In genomic region chr14:21501568-21501967, GRCh38 we compare ENCODE assay signal across 23 cellular contexts. TPM values are rescaled to one million over a fixed set of nuclear protein-coding genes. Genes with fewer than 3 reads are reported as not detected.
A peak's percentile ranks its signal among the peaks of the same experiment; 100 is the strongest.
DNase-seq lines count a peak whose midpoint lies in the region; ATAC-seq and TF ChIP-seq lines count a peak whose summit lies in the region.
"Had no signal": no experiment of that assay in that cellular context is flagged by ENCODE, and none has a peak within 500 bp of the region (broad histone marks: within the 10 kb centered on the region; RNA-seq: fewer than 3 reads in every experiment).

No MANE protein-coding gene starts in this region.

- ATAC-seq in activated naive CD8-positive, alpha-beta T cell treated with anti-CD3 and anti-CD28 coated beads, Interleukin-2, amount 50 U/mL, for 24 hours = no peak
- ATAC-seq: CD8-positive, alpha-beta T cell; K562; Panc1 had no signal

- H3K9me3 Mint-ChIP-seq in activated CD4-positive, alpha-beta T cell treated with anti-CD3 and anti-CD28 coated beads, Interleukin-2, amount 10 ng/mL, durations not matched to agents 24 days and 14 days = no peaks in the 10 kb centered on the region
- H3K9me3 Mint-ChIP-seq in activated naive CD8-positive, alpha-beta T cell treated with anti-CD3 and anti-CD28 coated beads for 36 hours = no peaks in the 10 kb centered on the region
- H3K9me3 Mint-ChIP-seq in activated naive CD8-positive, alpha-beta T cell treated with anti-CD3 and anti-CD28 coated beads, Interleukin-2, amount 50 U/mL, for 24 hours = no peaks in the 10 kb centered on the region
- H3K9me3 Mint-ChIP-seq: CD8-positive, alpha-beta T cell; H9; HFFc6 had no signal

- 45 to 66% methylated on average over 5 of the region's 5 CpGs for WGBS in thyroid gland, 2 donors

- H3K4me1 ChIP-seq in thyroid gland = peaks cover 9 to 20% of the 10 kb centered on the region in 2 donors

- peaks cover 58% of the 10 kb centered on the region for H3K36me3 Mint-ChIP-seq in activated CD4-positive, alpha-beta T cell treated with anti-CD3 and anti-CD28 coated beads, Interleukin-2, amount 10 ng/mL, durations not matched to agents 24 days and 14 days (ENCODE audit: low read depth)
- H3K36me3 Mint-ChIP-seq in activated naive CD8-positive, alpha-beta T cell treated with anti-CD3 and anti-CD28 coated beads for 36 hours = peaks cover 36% of the 10 kb centered on the region
- H3K36me3 Mint-ChIP-seq in activated naive CD8-positive, alpha-beta T cell treated with anti-CD3 and anti-CD28 coated beads, Interleukin-2, amount 50 U/mL, for 24 hours (ENCODE audit: low read depth) = peaks cover 56% of the 10 kb centered on the region

- TF ChIP-seq CTCF in thyroid gland (IDR thresholded peaks at IDR 0.05) = peak in 1 of 6 experiments; percentile 5

- H3K27ac Mint-ChIP-seq in activated CD4-positive, alpha-beta T cell treated with anti-CD3 and anti-CD28 coated beads, Interleukin-2, amount 10 ng/mL, durations not matched to agents 24 days and 14 days = no peak overlapping the region
- H3K27ac Mint-ChIP-seq in activated naive CD8-positive, alpha-beta T cell treated with anti-CD3 and anti-CD28 coated beads for 36 hours = peak overlapping the region; percentile 34
- no peak overlapping the region for H3K27ac Mint-ChIP-seq in activated naive CD8-positive, alpha-beta T cell treated with anti-CD3 and anti-CD28 coated beads, Interleukin-2, amount 50 U/mL, for 24 hours

- no peaks in the 10 kb centered on the region for H3K27me3 Mint-ChIP-seq in activated CD4-positive, alpha-beta T cell treated with anti-CD3 and anti-CD28 coated beads, Interleukin-2, amount 10 ng/mL, durations not matched to agents 24 days and 14 days
- H3K27me3 Mint-ChIP-seq in activated naive CD8-positive, alpha-beta T cell treated with anti-CD3 and anti-CD28 coated beads for 36 hours = no peaks in the 10 kb centered on the region
- no peaks in the 10 kb centered on the region for H3K27me3 Mint-ChIP-seq in activated naive CD8-positive, alpha-beta T cell treated with anti-CD3 and anti-CD28 coated beads, Interleukin-2, amount 50 U/mL, for 24 hours

- peaks cover 32 to 35% of the 10 kb centered on the region in 2 donors for H3K36me3 ChIP-seq in thyroid gland

- peak; percentile 52 for DNase-seq in activated CD4-positive, alpha-beta T cell treated with anti-CD3 and anti-CD28 coated beads, Interleukin-2, amount 10 ng/mL, durations not matched to agents 24 days and 14 days
- no peak for DNase-seq in activated CD4-positive, alpha-beta T cell treated with anti-CD3 and anti-CD28 coated beads for 4 hours
- DNase-seq in activated naive CD8-positive, alpha-beta T cell treated with anti-CD3 and anti-CD28 coated beads for 36 hours = no peak
- no peak for DNase-seq in activated naive CD8-positive, alpha-beta T cell treated with anti-CD3 and anti-CD28 coated beads, Interleukin-2, amount 50 U/mL, for 24 hours
- DNase-seq in thyroid gland = peak; percentile 83 to 87
- no peak for DNase-seq in COLO829 (ENCODE audit: low spot score)
- DNase-seq: 8988T; Calu3; CD8-positive, alpha-beta T cell; DMS153; H9; HFFc6; MG63; NCI-H1417; NCI-H1694 treated with DMSO at 0.1 percent for 48 hours; NCI-H2081 treated with DMSO at 0.1 percent for 48 hours; NCI-H2171 treated with DMSO at 0.1 percent for 48 hours; NCI-H524 treated with DMSO at 0.1 percent for 48 hours; NCI-H82; SIG-M5 had no signal

- no peaks in the 10 kb centered on the region for H3K27me3 ChIP-seq in thyroid gland
- H3K27me3 ChIP-seq: BLaER1 treated with 17β-estradiol and CSF1 and Interleukin-3, amounts not matched to agents 10 nM and 100 nM; MG63 had no signal

- intact Hi-C loops in activated CD4-positive, alpha-beta T cell treated with anti-CD3 and anti-CD28 coated beads, Interleukin-2, amount 10 ng/mL, durations not matched to agents 24 days and 14 days (cut with micrococcal nuclease) = no loop called here
- intact Hi-C loops in thyroid gland (cut with DNase I) = loop anchor here (5.0 kb wide), 1 partner anchor 56 kb away; no protein-coding TSS in a partner anchor

- TF ChIP-seq POLR2A in thyroid gland (IDR thresholded peaks at IDR 0.05) = peak in 1 of 2 donors; percentile 35

- peaks cover 38% of the 10 kb centered on the region for H3K4me1 Mint-ChIP-seq in activated CD4-positive, alpha-beta T cell treated with anti-CD3 and anti-CD28 coated beads, Interleukin-2, amount 10 ng/mL, durations not matched to agents 24 days and 14 days
- H3K4me1 Mint-ChIP-seq in activated naive CD8-positive, alpha-beta T cell treated with anti-CD3 and anti-CD28 coated beads for 36 hours = peaks cover 51% of the 10 kb centered on the region
- peaks cover 38% of the 10 kb centered on the region for H3K4me1 Mint-ChIP-seq in activated naive CD8-positive, alpha-beta T cell treated with anti-CD3 and anti-CD28 coated beads, Interleukin-2, amount 50 U/mL, for 24 hours

- H3K4me3 Mint-ChIP-seq in activated CD4-positive, alpha-beta T cell treated with anti-CD3 and anti-CD28 coated beads, Interleukin-2, amount 10 ng/mL, durations not matched to agents 24 days and 14 days = no peak overlapping the region
- no peak overlapping the region for H3K4me3 Mint-ChIP-seq in activated naive CD8-positive, alpha-beta T cell treated with anti-CD3 and anti-CD28 coated beads for 36 hours
- no peak overlapping the region for H3K4me3 Mint-ChIP-seq in activated naive CD8-positive, alpha-beta T cell treated with anti-CD3 and anti-CD28 coated beads, Interleukin-2, amount 50 U/mL, for 24 hours
- H3K4me3 Mint-ChIP-seq: CD8-positive, alpha-beta T cell; H9; HFFc6 had no signal

- no peak overlapping the region for H3K4me3 ChIP-seq in thyroid gland (replicated peaks in 1 of 3)
- H3K4me3 ChIP-seq: BLaER1 treated with 17β-estradiol and CSF1 and Interleukin-3, amounts not matched to agents 10 nM and 100 nM; K562; MG63 had no signal

- H3K9me3 ChIP-seq in thyroid gland = no peaks in the 10 kb centered on the region
- H3K9me3 ChIP-seq: BLaER1 treated with 17β-estradiol and CSF1 and Interleukin-3, amounts not matched to agents 10 nM and 100 nM; MG63 had no signal

- H3K27ac ChIP-seq in thyroid gland = peak overlapping the region; percentile 78 to 85 (median 83)
- H3K27ac ChIP-seq: BLaER1 treated with 17β-estradiol and CSF1 and Interleukin-3, amounts not matched to agents 10 nM and 100 nM had no signal

RNA-seq across cellular contexts. Expression of gene METTL3, which starts 9.6 kb away (rescaled TPM):
- total RNA-seq in activated CD4-positive, alpha-beta T cell treated with anti-CD3 and anti-CD28 coated beads, Interleukin-2, amount 10 ng/mL, durations not matched to agents 24 days and 14 days = 72.9 and 81.7 TPM in 2 replicates
- 10 to 100 TPM; 52.2 to 54.2 TPM for total RNA-seq in activated naive CD8-positive, alpha-beta T cell treated with anti-CD3 and anti-CD28 coated beads for 36 hours
- total RNA-seq in thyroid gland = 10 to 100 TPM; 70.7 to 83.1 (median 75.4) TPM

RNA-seq across cellular contexts. Expression of gene TOX4, which starts 24.6 kb away (rescaled TPM):
- 75.9 and 82.8 TPM in 2 replicates for total RNA-seq in activated CD4-positive, alpha-beta T cell treated with anti-CD3 and anti-CD28 coated beads, Interleukin-2, amount 10 ng/mL, durations not matched to agents 24 days and 14 days
- total RNA-seq in activated naive CD8-positive, alpha-beta T cell treated with anti-CD3 and anti-CD28 coated beads for 36 hours = 10 to 100 TPM; 76.5 to 78.0 TPM
- 10 to 100 TPM; 41.5 to 68.2 (median 52.7) TPM for total RNA-seq in thyroid gland

RNA-seq across cellular contexts. Expression of gene SALL2, which starts 24.6 kb away (rescaled TPM):
- total RNA-seq in activated CD4-positive, alpha-beta T cell treated with anti-CD3 and anti-CD28 coated beads, Interleukin-2, amount 10 ng/mL, durations not matched to agents 24 days and 14 days = 1.6 and 1.7 TPM in 2 replicates
- 1 to 10 TPM; 4.4 to 5.2 TPM for total RNA-seq in activated naive CD8-positive, alpha-beta T cell treated with anti-CD3 and anti-CD28 coated beads for 36 hours
- 10 to 100 TPM; 21.9 to 24.6 (median 22.5) TPM for total RNA-seq in thyroid gland

RNA-seq across cellular contexts. Expression of gene RAB2B, which starts 24.8 kb away (rescaled TPM):
- total RNA-seq in activated CD4-positive, alpha-beta T cell treated with anti-CD3 and anti-CD28 coated beads, Interleukin-2, amount 10 ng/mL, durations not matched to agents 24 days and 14 days = 26.5 and 30.1 TPM in 2 replicates
- total RNA-seq in activated naive CD8-positive, alpha-beta T cell treated with anti-CD3 and anti-CD28 coated beads for 36 hours = 10 to 100 TPM; 17.3 to 21.0 TPM
- total RNA-seq in thyroid gland = 10 to 100 TPM; 26.8 to 66.8 (median 38.9) TPM

RNA-seq across cellular contexts. Expression of gene CHD8, which starts 45.6 kb away (rescaled TPM):
- 104 and 115 TPM in 2 replicates for total RNA-seq in activated CD4-positive, alpha-beta T cell treated with anti-CD3 and anti-CD28 coated beads, Interleukin-2, amount 10 ng/mL, durations not matched to agents 24 days and 14 days
- 10 to 100 TPM; 78.5 to 86.2 TPM for total RNA-seq in activated naive CD8-positive, alpha-beta T cell treated with anti-CD3 and anti-CD28 coated beads for 36 hours
- 100 to 1,000 TPM in 1 of 4 donors, 10 to 100 TPM in 3; 64.1 to 102 (median 76.8) TPM for total RNA-seq in thyroid gland

Comparison
In these comparisons a context has a peak if more than half of its experiments do, and no peak if none do; other contexts are left out.
1. DNase-seq: peak in activated CD4-positive, alpha-beta T cell treated with anti-CD3 and anti-CD28 coated beads, Interleukin-2, amount 10 ng/mL, durations not matched to agents 24 days and 14 days (single experiment) and thyroid gland (2 of 2); none in activated CD4-positive, alpha-beta T cell treated with anti-CD3 and anti-CD28 coated beads for 4 hours (0 of 2), activated naive CD8-positive, alpha-beta T cell treated with anti-CD3 and anti-CD28 coated beads for 36 hours (single experiment), activated naive CD8-positive, alpha-beta T cell treated with anti-CD3 and anti-CD28 coated beads, Interleukin-2, amount 50 U/mL, for 24 hours (single experiment) and COLO829 (single experiment).